Comparison of ENCODE assay signal across 1 cellular context in genomic region chr2:46328316-46328715, GRCh38.
TF ChIP-seq lines count a peak whose summit lies in the region.

No MANE protein-coding gene starts in this region.

TF ChIP-seq in A549, 52 proteins besides CTCF, POLR2A, EP300 and RAD21:
- TF ChIP-seq RFX5 (IDR thresholded peaks at IDR 0.05): no peak
- no peak for TF ChIP-seq MAFK (IDR thresholded peaks at IDR 0.05; ENCODE audit: partially characterized antibody)
- TF ChIP-seq SMC3 (IDR thresholded peaks at IDR 0.05): no peak
- TF ChIP-seq KDM5A (IDR thresholded peaks at IDR 0.05): no peak
- TF ChIP-seq MYC (IDR thresholded peaks at IDR 0.05; ENCODE audit: borderline replicate concordance, low read length): no peak
- no peak for TF ChIP-seq USF2 (IDR thresholded peaks at IDR 0.05)
- TF ChIP-seq ELK1 (IDR thresholded peaks at IDR 0.05; ENCODE audit: low read depth, low read length): no peak
